Comparison of ENCODE assay signal across 8 cellular contexts in the genomic region with DNA sequence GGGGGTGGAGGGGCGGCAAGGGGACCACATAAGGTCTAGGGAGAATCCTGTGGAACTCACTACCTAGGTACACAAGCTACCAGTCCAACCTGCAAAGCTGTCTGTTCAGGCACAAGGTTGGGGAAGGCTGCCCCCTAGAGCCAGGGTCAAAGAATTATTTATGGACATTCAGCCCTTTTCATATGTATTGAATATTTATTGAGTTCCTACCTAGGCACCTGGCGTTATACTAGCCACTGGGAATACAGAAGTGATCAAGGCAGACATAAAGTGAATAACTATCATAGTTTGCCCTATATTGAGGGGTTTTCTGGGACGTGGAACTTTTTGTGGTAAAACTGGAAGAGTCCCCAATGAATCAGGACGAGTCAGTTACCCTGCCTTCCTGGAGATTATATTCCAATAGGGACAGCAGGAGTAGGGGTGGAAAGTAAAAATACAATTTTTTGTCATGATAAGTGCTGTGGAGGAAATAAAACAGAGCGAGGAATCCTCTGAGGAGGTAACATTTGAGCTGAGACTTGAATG. TPM values are rescaled to one million over a fixed set of nuclear protein-coding genes. Genes with fewer than 3 reads are reported as not detected.
DNase-seq lines count a peak whose midpoint lies in the region; ATAC-seq, FAIRE-seq and TF ChIP-seq lines count a peak whose summit lies in the region.

No MANE protein-coding gene starts in this region.

- TF ChIP-seq CTCF in D721Med (IDR thresholded peaks at IDR 0.05; ENCODE audit: insufficient read depth, missing control alignments): peak; percentile 52
- peak; percentile 76 for TF ChIP-seq CTCF in left ventricle myocardium inferior (IDR thresholded peaks at IDR 0.05; ENCODE audit: borderline replicate concordance)

- H3K9me3 ChIP-seq in left ventricle myocardium inferior (replicated peaks): no peaks in the 10 kb centered on the region

- no peaks in the 10 kb centered on the region for H3K36me3 ChIP-seq in left ventricle myocardium inferior

- H3K27me3 ChIP-seq in left ventricle myocardium inferior (ENCODE audit: low read depth): no peaks in the 10 kb centered on the region

- DNase-seq in D721Med (ENCODE audit: insufficient read length, low spot score): peak; percentile 60
- DNase-seq in RPMI8226: peak; percentile 75
- peak; percentile 56 for DNase-seq in activated gamma-delta T cell treated with anti-CD3 and anti-CD28 coated beads, Interleukin-2, amount 50 U/mL, for 16 hours (ENCODE audit: low read depth)
- DNase-seq in left ventricle myocardium inferior: no peak
- DNase-seq in stimulated activated CD4-positive, alpha-beta T cell treated with anti-CD3 and anti-CD28 coated beads, Interleukin-1b, Interleukin-23, amount 100 ng/mL, for 24 hours (ENCODE audit: low read depth in 4 of 4, low spot score in 1 of 4): peak; percentile 46 to 64 (median 50)

- ATAC-seq in HG02623 (IDR thresholded peaks at IDR 0.05; ENCODE audit: unreplicated experiment) (peak; percentile 55), GM21737 (IDR thresholded peaks at IDR 0.05; ENCODE audit: unreplicated experiment) (no peak), GM19455 (IDR thresholded peaks at IDR 0.05; ENCODE audit: unreplicated experiment) (no peak)

- intact Hi-C loops in left ventricle myocardium inferior (cut with micrococcal nuclease): loop anchor here (5.0 kb wide), 1 partner anchor 50 kb away; no protein-coding TSS in a partner anchor

- peaks cover 55% of the 10 kb centered on the region for H3K4me1 ChIP-seq in left ventricle myocardium inferior

- no peak for FAIRE-seq in D721Med (lab: Jason Lieb, UNC)

- no peak overlapping the region for H3K4me3 ChIP-seq in left ventricle myocardium inferior

- H3K27ac ChIP-seq in left ventricle myocardium inferior (replicated peaks): no peak overlapping the region

RNA-seq across cellular contexts. Expression of a gene that starts 5.8 kb away (rescaled TPM):
- 25.3 TPM for total RNA-seq in left ventricle myocardium inferior

RNA-seq across cellular contexts. Expression of a gene that starts 8.6 kb away (rescaled TPM):
- total RNA-seq in left ventricle myocardium inferior: 34.8 TPM

RNA-seq across cellular contexts. Expression of a gene that starts 42.0 kb away (rescaled TPM):
- total RNA-seq in left ventricle myocardium inferior: 0.49 TPM

RNA-seq across cellular contexts. Expression of a gene that starts 52.4 kb away (rescaled TPM):
- 47.1 TPM for total RNA-seq in left ventricle myocardium inferior
